ENCODE assay signal across 13 cellular contexts in genomic region chr4:13476915-13477314, GRCh38. TPM values are rescaled to one million over a fixed set of nuclear protein-coding genes. Genes with fewer than 3 reads are reported as not detected.
A peak's percentile ranks its signal among the peaks of the same experiment; 100 is the strongest.
DNase-seq lines count a peak whose midpoint lies in the region; ATAC-seq, FAIRE-seq and TF ChIP-seq lines count a peak whose summit lies in the region.
"Had no signal": no experiment of that assay in that cellular context is flagged by ENCODE, and none has a peak within 500 bp of the region (broad histone marks: within the 10 kb centered on the region; RNA-seq: fewer than 3 reads in every experiment).

No MANE protein-coding gene starts in this region.

- H3K4me2 ChIP-seq in astrocyte (ENCODE audit: low read length), result peak overlapping the region; percentile 54

- H3K4me1 Mint-ChIP-seq in astrocyte (ENCODE audit: low read depth, unreplicated experiment) (peaks cover 14% of the 10 kb centered on the region), CD14-positive monocyte (peaks cover 8% of the 10 kb centered on the region)

- H3K27ac ChIP-seq in right atrium auricular region (peak overlapping the region; percentile 32 to 33), astrocyte (ENCODE audit: low read depth, low read length) (peak overlapping the region; percentile 54), vagina (no peak overlapping the region)

- H3K9ac ChIP-seq in astrocyte (ENCODE audit: low read length), result peak overlapping the region; percentile 19

- FAIRE-seq in astrocyte (lab: Jason Lieb, UNC), result peak; percentile 83

- H3K4me1 ChIP-seq in right atrium auricular region (peaks cover 0 to 26% of the 10 kb centered on the region in 2 donors), astrocyte (ENCODE audit: insufficient read depth, low read length) (peaks cover 6% of the 10 kb centered on the region), vagina (no peaks in the 10 kb centered on the region)

- H3K9me3 Mint-ChIP-seq in astrocyte (ENCODE audit: unreplicated experiment), result no peaks in the 10 kb centered on the region
- no peaks in the 10 kb centered on the region for H3K9me3 Mint-ChIP-seq in CD14-positive monocyte
- H3K9me3 Mint-ChIP-seq: memory B cell had no signal

- H3K4me3 ChIP-seq in right atrium auricular region, result no peak overlapping the region
- H3K4me3 ChIP-seq in astrocyte (ENCODE audit: insufficient read depth, low read depth, low read length), result no peak overlapping the region
- H3K4me3 ChIP-seq in vagina, result no peak overlapping the region

- TF ChIP-seq CTCF in right atrium auricular region (IDR thresholded peaks at IDR 0.05) (no peak), astrocyte (IDR thresholded peaks at IDR 0.05; ENCODE audit: insufficient read depth, low read depth, low read length) (no peak), CD14-positive monocyte (IDR thresholded peaks at IDR 0.05) (no peak), vagina (IDR thresholded peaks at IDR 0.05) (no peak)

- H4K20me1 ChIP-seq in astrocyte (ENCODE audit: insufficient read depth, low read length), result no peaks in the 10 kb centered on the region

- no peak overlapping the region for H3K27ac Mint-ChIP-seq in astrocyte (ENCODE audit: unreplicated experiment)
- no peak overlapping the region for H3K27ac Mint-ChIP-seq in CD14-positive monocyte
- H3K27ac Mint-ChIP-seq: memory B cell had no signal

- H3K36me3 Mint-ChIP-seq in astrocyte (ENCODE audit: low read depth, unreplicated experiment) (no peaks in the 10 kb centered on the region), CD14-positive monocyte (peaks cover 21 to 29% of the 10 kb centered on the region in 2 donors)

- H3K9me3 ChIP-seq in right atrium auricular region (no peaks in the 10 kb centered on the region), astrocyte (ENCODE audit: insufficient read depth, low read depth, low read length) (no peaks in the 10 kb centered on the region), vagina (no peaks in the 10 kb centered on the region)

- TF ChIP-seq POLR2A in vagina (IDR thresholded peaks at IDR 0.05), result no peak

- intact Hi-C loops in cardiac septum (cut with DNase I), result loop anchor here (2.0 kb wide), 1 partner anchor 64 kb away; no protein-coding TSS in a partner anchor
- intact Hi-C loops in CD14-positive monocyte (cut with micrococcal nuclease), result no loop called here
- intact Hi-C loops in vagina (cut with DNase I), result no loop called here

- H3K27me3 ChIP-seq in right atrium auricular region (no peaks in the 10 kb centered on the region), astrocyte (ENCODE audit: insufficient read depth, low read length) (no peaks in the 10 kb centered on the region), vagina (no peaks in the 10 kb centered on the region)

- H3K36me3 ChIP-seq in right atrium auricular region (no peaks in the 10 kb centered on the region), astrocyte (ENCODE audit: insufficient read depth, low read length) (peaks cover 5% of the 10 kb centered on the region), vagina (peaks cover 0 to 3% of the 10 kb centered on the region in 2 donors)

- H3K4me3 Mint-ChIP-seq in astrocyte (ENCODE audit: unreplicated experiment), result no peak overlapping the region
- no peak overlapping the region for H3K4me3 Mint-ChIP-seq in CD14-positive monocyte
- H3K4me3 Mint-ChIP-seq: memory B cell had no signal

- ATAC-seq in HG03280 (IDR thresholded peaks at IDR 0.05; ENCODE audit: unreplicated experiment), result peak; percentile 55
- ATAC-seq in HG02970 (IDR thresholded peaks at IDR 0.05; ENCODE audit: low FRiP score, unreplicated experiment), result no peak

- peaks cover 24% of the 10 kb centered on the region for H3K79me2 ChIP-seq in astrocyte (ENCODE audit: insufficient read depth, low read length)

- no peak overlapping the region for H2AFZ ChIP-seq in astrocyte (ENCODE audit: low read depth, low read length)

- H3K27me3 Mint-ChIP-seq in astrocyte (ENCODE audit: low read depth, unreplicated experiment) (no peaks in the 10 kb centered on the region), CD14-positive monocyte (ENCODE audit: low read depth in 3 of 3) (no peaks in the 10 kb centered on the region)
- H3K27me3 Mint-ChIP-seq: memory B cell had no signal

- DNase-seq in right atrium auricular region (ENCODE audit: low spot score), result no peak
- DNase-seq in cardiac septum (ENCODE audit: low spot score), result no peak
- DNase-seq in astrocyte (ENCODE audit: low read depth), result peak; percentile 92
- DNase-seq in CD14-positive monocyte (ENCODE audit: low spot score), result no peak
- no peak for DNase-seq in vagina (ENCODE audit: extremely low spot score in 2 of 2)
- DNase-seq in 8988T, result no peak
- DNase-seq: activated T-cell treated with anti-CD3 and anti-CD28 coated beads for 4 hours; NCI-H1048; SIG-M5; stimulated activated CD4-positive, alpha-beta T cell treated with anti-CD3 and anti-CD28 coated beads, Interleukin-4, amount 100 ng/mL, for 24 hours had no signal

RNA-seq across cellular contexts. Expression of gene RAB28, which starts 7.2 kb away (rescaled TPM):
- total RNA-seq in right atrium auricular region (10 to 100 TPM; 15.3 to 19.8 TPM), cardiac septum (25.9 TPM), astrocyte (11.9 and 13.8 TPM in 2 replicates), vagina (182 TPM)
- polyA plus RNA-seq in CD14-positive monocyte, result 10 to 100 TPM; 17.8 to 18.0 TPM
